12 cellular contexts compared by ENCODE assay signal in the genomic region with DNA sequence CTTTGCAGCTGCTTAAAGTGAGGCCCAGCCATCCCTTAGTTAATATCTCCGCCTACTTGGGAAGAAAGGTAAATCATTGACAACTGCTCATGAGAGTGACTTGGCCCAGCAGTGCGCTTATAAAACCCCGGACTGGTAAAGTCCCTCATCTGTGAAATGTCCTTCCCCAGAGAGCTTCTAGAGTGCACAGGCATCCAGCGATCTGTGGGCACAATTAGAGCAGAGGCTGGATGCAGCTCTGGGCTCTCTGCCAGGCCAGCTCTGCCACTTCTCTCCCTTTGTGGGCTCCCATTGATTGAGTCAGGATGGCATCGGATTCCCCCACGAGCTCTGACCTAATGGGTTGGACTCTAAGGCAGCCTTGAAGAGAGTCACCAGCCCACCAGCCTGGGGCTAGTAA.
DNase-seq lines count a peak whose midpoint lies in the region; ATAC-seq, FAIRE-seq and TF ChIP-seq lines count a peak whose summit lies in the region.
"Had no signal": no experiment of that assay in that cellular context is flagged by ENCODE, and none has a peak within 500 bp of the region (broad histone marks: within the 10 kb centered on the region; RNA-seq: fewer than 3 reads in every experiment).

No MANE protein-coding gene starts in this region.

- no peaks in the 10 kb centered on the region for H4K20me1 ChIP-seq in BLaER1

- peaks cover 25% of the 10 kb centered on the region for H3K4me1 ChIP-seq in BLaER1
- H3K4me1 ChIP-seq in HEK293 (ENCODE audit: control insufficient read depth, insufficient read depth, low read length), result no peaks in the 10 kb centered on the region
- peaks cover 2% of the 10 kb centered on the region for H3K4me1 ChIP-seq in RWPE2 (ENCODE audit: insufficient read depth, poor library complexity, severe bottlenecking)
- no peaks in the 10 kb centered on the region for H3K4me1 ChIP-seq in lower lobe of right lung

- ATAC-seq in RWPE2 (ENCODE audit: low read depth) (peak; percentile 63), lower lobe of right lung (no peak)
- ATAC-seq: K562 had no signal

- H3K4me3 ChIP-seq in BLaER1 (no peak overlapping the region), HEK293 (ENCODE audit: low read depth, low read length) (no peak overlapping the region), RWPE2 (ENCODE audit: severe bottlenecking) (no peak overlapping the region), lower lobe of right lung (no peak overlapping the region)
- H3K4me3 ChIP-seq: K562 had no signal

- H3K9ac ChIP-seq in BLaER1, result no peak overlapping the region

- CTCF ChIA-PET in HEK293 (lab: Yijun Ruan, JAX), result interaction anchor here (0.7 to 1.6 kb wide), 6 partner anchors 19 to 235 kb away, joined by 3 to 6 read pairs (median 4); no protein-coding TSS in a partner anchor

- intact Hi-C loops in lower lobe of right lung (cut with DNase I), result no loop called here

- H3K27ac ChIP-seq in BLaER1 (no peak overlapping the region), HEK293 (ENCODE audit: extremely low read depth, low read depth, low read length) (no peak overlapping the region), RWPE2 (ENCODE audit: poor library complexity, severe bottlenecking) (no peak overlapping the region), lower lobe of right lung (no peak overlapping the region)

- H3K9me3 ChIP-seq in BLaER1, result peaks cover 17% of the 10 kb centered on the region
- no peaks in the 10 kb centered on the region for H3K9me3 ChIP-seq in HEK293 (ENCODE audit: control insufficient read depth, insufficient read depth, low read depth, low read length)
- no peaks in the 10 kb centered on the region for H3K9me3 ChIP-seq in RWPE2 (ENCODE audit: severe bottlenecking)
- H3K9me3 ChIP-seq in lower lobe of right lung, result peaks cover 5% of the 10 kb centered on the region

- no peaks in the 10 kb centered on the region for H3K27me3 ChIP-seq in BLaER1
- H3K27me3 ChIP-seq in RWPE2 (ENCODE audit: insufficient read depth, poor library complexity, severe bottlenecking), result peaks cover 9% of the 10 kb centered on the region
- peaks cover 10% of the 10 kb centered on the region for H3K27me3 ChIP-seq in lower lobe of right lung (ENCODE audit: low read depth)

- peak; percentile 67 for DNase-seq in RWPE2 (ENCODE audit: low spot score)
- DNase-seq in lower lobe of right lung, result peak; percentile 39
- DNase-seq in GM19239 (ENCODE audit: insufficient read length, low spot score), result no peak
- no peak for DNase-seq in 8988T
- no peak for DNase-seq in MV-4-11 (lab: John Stamatoyannopoulos, UW)
- DNase-seq in hepatic stellate cell (ENCODE audit: low spot score), result no peak
- DNase-seq: effector CD8-positive, alpha-beta T cell; stimulated activated CD4-positive, alpha-beta T cell treated with anti-CD3 and anti-CD28 coated beads, Interleukin-2, amount 100 ng/mL, for 48 hours had no signal

- H3K4me2 ChIP-seq in BLaER1, result peak overlapping the region; percentile 39

- POLR2A ChIA-PET in HEK293 (lab: Yijun Ruan, JAX), result interaction anchor here (0.5 to 0.6 kb wide), 2 partner anchors 219 to 821 kb away, joined by 3 read pairs; a partner anchor contains a TSS

- no peak for FAIRE-seq in GM19239 (lab: Jason Lieb, UNC)
- FAIRE-seq: astrocyte, K562 had no signal

- no peak for TF ChIP-seq CTCF in HEK293 (tag by site-specific recombination; IDR thresholded peaks at IDR 0.05)
- TF ChIP-seq CTCF in RWPE2 (IDR thresholded peaks at IDR 0.05; ENCODE audit: poor library complexity, severe bottlenecking), result no peak
- TF ChIP-seq CTCF in lower lobe of right lung (IDR thresholded peaks at IDR 0.05), result no peak

- H3K36me3 ChIP-seq in BLaER1, result no peaks in the 10 kb centered on the region
- no peaks in the 10 kb centered on the region for H3K36me3 ChIP-seq in HEK293 (ENCODE audit: control insufficient read depth in 2 of 2, insufficient read depth in 1 of 2, low read length in 2 of 2)
- H3K36me3 ChIP-seq in RWPE2 (ENCODE audit: low read depth), result no peaks in the 10 kb centered on the region
- no peaks in the 10 kb centered on the region for H3K36me3 ChIP-seq in lower lobe of right lung

TF ChIP-seq in HEK293, 187 proteins besides CTCF, POLR2A, EP300 and RAD21:
- TF ChIP-seq, protein P1, sequence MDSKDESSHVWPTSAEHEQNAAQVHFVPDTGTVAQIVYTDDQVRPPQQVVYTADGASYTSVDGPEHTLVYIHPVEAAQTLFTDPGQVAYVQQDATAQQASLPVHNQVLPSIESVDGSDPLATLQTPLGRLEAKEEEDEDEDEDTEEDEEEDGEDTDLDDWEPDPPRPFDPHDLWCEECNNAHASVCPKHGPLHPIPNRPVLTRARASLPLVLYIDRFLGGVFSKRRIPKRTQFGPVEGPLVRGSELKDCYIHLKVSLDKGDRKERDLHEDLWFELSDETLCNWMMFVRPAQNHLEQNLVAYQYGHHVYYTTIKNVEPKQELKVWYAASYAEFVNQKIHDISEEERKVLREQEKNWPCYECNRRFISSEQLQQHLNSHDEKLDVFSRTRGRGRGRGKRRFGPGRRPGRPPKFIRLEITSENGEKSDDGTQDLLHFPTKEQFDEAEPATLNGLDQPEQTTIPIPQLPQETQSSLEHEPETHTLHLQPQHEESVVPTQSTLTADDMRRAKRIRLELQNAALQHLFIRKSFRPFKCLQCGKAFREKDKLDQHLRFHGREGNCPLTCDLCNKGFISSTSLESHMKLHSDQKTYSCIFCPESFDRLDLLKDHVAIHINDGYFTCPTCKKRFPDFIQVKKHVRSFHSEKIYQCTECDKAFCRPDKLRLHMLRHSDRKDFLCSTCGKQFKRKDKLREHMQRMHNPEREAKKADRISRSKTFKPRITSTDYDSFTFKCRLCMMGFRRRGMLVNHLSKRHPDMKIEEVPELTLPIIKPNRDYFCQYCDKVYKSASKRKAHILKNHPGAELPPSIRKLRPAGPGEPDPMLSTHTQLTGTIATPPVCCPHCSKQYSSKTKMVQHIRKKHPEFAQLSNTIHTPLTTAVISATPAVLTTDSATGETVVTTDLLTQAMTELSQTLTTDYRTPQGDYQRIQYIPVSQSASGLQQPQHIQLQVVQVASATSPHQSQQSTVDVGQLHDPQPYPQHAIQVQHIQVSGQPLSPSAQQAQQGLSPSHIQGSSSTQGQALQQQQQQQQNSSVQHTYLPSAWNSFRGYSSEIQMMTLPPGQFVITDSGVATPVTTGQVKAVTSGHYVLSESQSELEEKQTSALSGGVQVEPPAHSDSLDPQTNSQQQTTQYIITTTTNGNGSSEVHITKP (tag by site-specific recombination; IDR thresholded peaks at IDR 0.05), result peak; percentile 89
- TF ChIP-seq, protein P2, sequence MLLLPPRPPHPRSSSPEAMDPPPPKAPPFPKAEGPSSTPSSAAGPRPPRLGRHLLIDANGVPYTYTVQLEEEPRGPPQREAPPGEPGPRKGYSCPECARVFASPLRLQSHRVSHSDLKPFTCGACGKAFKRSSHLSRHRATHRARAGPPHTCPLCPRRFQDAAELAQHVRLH (tag by site-specific recombination; IDR thresholded peaks at IDR 0.05), result no peak
- peak; percentile 41; the same call in 1 of the 2 replicates for TF ChIP-seq FEZF1 (tag by site-specific recombination; IDR thresholded peaks at IDR 0.05)
- TF ChIP-seq ZNF600 (tag by site-specific recombination; IDR thresholded peaks at IDR 0.05), result 0 out of 2 replicates have a peak, but pooled peaks have one; percentile 33
- 0 out of 2 replicates have a peak, but pooled peaks have one; percentile 20 for TF ChIP-seq ZBTB8A (tag by site-specific recombination; IDR thresholded peaks at IDR 0.05)
- peak; percentile 79 for TF ChIP-seq ZBTB17 (tag by site-specific recombination; IDR thresholded peaks at IDR 0.05)

Comparison
In these comparisons a context has a peak if more than half of its experiments do, and no peak if none do; other contexts are left out.
1. DNase-seq: peak in RWPE2 (single experiment) and lower lobe of right lung (single experiment); none in GM19239 (single experiment), 8988T (single experiment), MV-4-11 (single experiment) and hepatic stellate cell (single experiment).